8 cellular contexts compared by ENCODE assay signal in genomic region chr5:17216974-17217325, GRCh38. TPM values are rescaled to one million over a fixed set of nuclear protein-coding genes. Genes with fewer than 3 reads are reported as not detected.
A peak's percentile ranks its signal among the peaks of the same experiment; 100 is the strongest.
DNase-seq lines count a peak whose midpoint lies in the region; ATAC-seq and TF ChIP-seq lines count a peak whose summit lies in the region.

No MANE protein-coding gene starts in this region.

- H3K36me3 Mint-ChIP-seq in activated naive CD8-positive, alpha-beta T cell treated with anti-CD3 and anti-CD28 coated beads for 36 hours = peaks cover 3% of the 10 kb centered on the region
- no peaks in the 10 kb centered on the region for H3K36me3 Mint-ChIP-seq in stimulated activated naive CD8-positive, alpha-beta T cell treated with anti-CD3 and anti-CD28 coated beads, Interleukin-15, Interleukin-2, amounts not matched to agents 100 ng/mL and 50 ng/mL, for 24 hours (ENCODE audit: low read depth)

- no peaks in the 10 kb centered on the region for H3K27me3 ChIP-seq in iPS-20b (ENCODE audit: insufficient read depth, low read length)

- DNase-seq in AG09309 (ENCODE audit: low read depth) = no peak
- no peak for DNase-seq in activated naive CD8-positive, alpha-beta T cell treated with anti-CD3 and anti-CD28 coated beads for 36 hours
- no peak for DNase-seq in mesenteric fat pad (ENCODE audit: low spot score)
- DNase-seq in DMS53 (lab: John Stamatoyannopoulos, UW) = no peak

- peak overlapping the region; percentile 50 for H3K4me3 Mint-ChIP-seq in activated naive CD8-positive, alpha-beta T cell treated with anti-CD3 and anti-CD28 coated beads for 36 hours
- H3K4me3 Mint-ChIP-seq in stimulated activated naive CD8-positive, alpha-beta T cell treated with anti-CD3 and anti-CD28 coated beads, Interleukin-15, Interleukin-2, amounts not matched to agents 100 ng/mL and 50 ng/mL, for 24 hours = peak overlapping the region; percentile 70

- ATAC-seq in HG03280 (IDR thresholded peaks at IDR 0.05; ENCODE audit: unreplicated experiment) = peak; percentile 4
- no peak for ATAC-seq in GM21717 (IDR thresholded peaks at IDR 0.05; ENCODE audit: unreplicated experiment)

- H3K9me3 Mint-ChIP-seq in activated naive CD8-positive, alpha-beta T cell treated with anti-CD3 and anti-CD28 coated beads for 36 hours = peaks cover 2% of the 10 kb centered on the region
- no peaks in the 10 kb centered on the region for H3K9me3 Mint-ChIP-seq in stimulated activated naive CD8-positive, alpha-beta T cell treated with anti-CD3 and anti-CD28 coated beads, Interleukin-15, Interleukin-2, amounts not matched to agents 100 ng/mL and 50 ng/mL, for 24 hours

- H3K27ac ChIP-seq in iPS-20b (ENCODE audit: low read length) = no peak overlapping the region

- TF ChIP-seq CTCF in AG09309 (IDR thresholded peaks at IDR 0.05; ENCODE audit: control insufficient read depth, insufficient read depth, low read depth, low read length, missing control alignments) = no peak

- peaks cover 8% of the 10 kb centered on the region for H3K4me1 Mint-ChIP-seq in activated naive CD8-positive, alpha-beta T cell treated with anti-CD3 and anti-CD28 coated beads for 36 hours
- H3K4me1 Mint-ChIP-seq in stimulated activated naive CD8-positive, alpha-beta T cell treated with anti-CD3 and anti-CD28 coated beads, Interleukin-15, Interleukin-2, amounts not matched to agents 100 ng/mL and 50 ng/mL, for 24 hours (ENCODE audit: low read depth) = peaks cover 16% of the 10 kb centered on the region

- peaks cover 31% of the 10 kb centered on the region for H3K4me1 ChIP-seq in iPS-20b (ENCODE audit: insufficient read depth, low read length)

- 0 out of 2 replicates have a peak, but pooled peaks cover 8% of the 10 kb centered on the region for H3K36me3 ChIP-seq in iPS-20b (ENCODE audit: insufficient read depth, low read depth, low read length)

- peak overlapping the region; percentile 58 for H3K27ac Mint-ChIP-seq in activated naive CD8-positive, alpha-beta T cell treated with anti-CD3 and anti-CD28 coated beads for 36 hours
- no peak overlapping the region for H3K27ac Mint-ChIP-seq in stimulated activated naive CD8-positive, alpha-beta T cell treated with anti-CD3 and anti-CD28 coated beads, Interleukin-15, Interleukin-2, amounts not matched to agents 100 ng/mL and 50 ng/mL, for 24 hours

- H3K9me3 ChIP-seq in iPS-20b (ENCODE audit: insufficient read depth, low read depth, low read length) = no peaks in the 10 kb centered on the region

- H3K9ac ChIP-seq in iPS-20b (ENCODE audit: low read depth, low read length) = peak overlapping the region; percentile 61; the same call in 1 of the 2 replicates

- H3K4me3 ChIP-seq in AG09309 (ENCODE audit: control insufficient read depth, low read depth, low read length) (peak overlapping the region; percentile 54), iPS-20b (ENCODE audit: low read length) (peak overlapping the region; percentile 78)

- H3K27me3 Mint-ChIP-seq in activated naive CD8-positive, alpha-beta T cell treated with anti-CD3 and anti-CD28 coated beads for 36 hours = peaks cover 57% of the 10 kb centered on the region
- peaks cover 45% of the 10 kb centered on the region for H3K27me3 Mint-ChIP-seq in stimulated activated naive CD8-positive, alpha-beta T cell treated with anti-CD3 and anti-CD28 coated beads, Interleukin-15, Interleukin-2, amounts not matched to agents 100 ng/mL and 50 ng/mL, for 24 hours

RNA-seq across cellular contexts. Expression of gene BASP1, which starts 0.5 kb away (rescaled TPM):
- total RNA-seq in activated naive CD8-positive, alpha-beta T cell treated with anti-CD3 and anti-CD28 coated beads for 36 hours = under 1 TPM; 0.66 to 0.85 TPM
- total RNA-seq in mesenteric fat pad = 46.9 TPM

Comparison
In these comparisons a context has a peak if more than half of its experiments do, and no peak if none do; other contexts are left out.
1. RNA of gene BASP1, which starts 0.5 kb away (total RNA-seq): 46.9 TPM in mesenteric fat pad (single experiment); 0.66 to 0.85 TPM in activated naive CD8-positive, alpha-beta T cell treated with anti-CD3 and anti-CD28 coated beads for 36 hours; every median in the first group is over 10 times any median in the second.